8 cellular contexts compared by ENCODE assay signal in the genomic region with DNA sequence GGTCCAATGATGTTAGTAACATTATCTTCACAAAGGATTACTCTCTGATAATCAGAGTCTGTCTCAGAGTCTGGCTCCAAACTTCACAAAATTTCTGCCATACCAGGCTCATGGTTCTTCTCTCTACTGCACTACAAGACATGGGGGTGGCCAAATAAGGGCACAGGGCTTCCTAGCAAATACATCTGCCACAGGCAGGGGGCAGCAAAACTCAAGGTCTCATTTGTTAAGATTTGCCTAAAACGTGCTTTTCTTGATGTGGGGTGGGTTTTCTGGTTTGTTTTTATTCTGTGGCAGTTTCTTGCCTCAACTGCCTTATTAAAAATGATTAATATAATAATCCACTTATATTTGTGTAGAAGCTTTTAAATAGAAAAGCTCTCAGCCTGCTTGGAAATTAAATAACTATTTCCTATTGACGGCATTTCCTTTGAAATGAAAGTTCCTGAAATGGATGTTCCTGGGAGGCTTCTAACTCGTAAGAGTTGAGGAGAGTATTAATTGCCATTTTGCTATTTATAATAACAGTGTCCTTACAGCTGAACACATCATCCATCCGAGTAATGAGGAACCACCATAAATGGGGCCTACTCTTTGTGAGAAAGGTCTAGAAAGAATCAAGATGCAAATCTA. TPM values are rescaled to one million over a fixed set of nuclear protein-coding genes. Genes with fewer than 3 reads are reported as not detected.
DNase-seq lines count a peak whose midpoint lies in the region; ATAC-seq, FAIRE-seq and TF ChIP-seq lines count a peak whose summit lies in the region.

No MANE protein-coding gene starts in this region.

- H3K36me3 ChIP-seq in BJ (ENCODE audit: control insufficient read depth, insufficient read depth, low read length) (no peaks in the 10 kb centered on the region), KMS-11 (ENCODE audit: insufficient read depth) (no peaks in the 10 kb centered on the region), SJSA1 (no peaks in the 10 kb centered on the region)

- POLR2A ChIA-PET in BJ (lab: Charles Lee): no interaction called here

- H3K9ac ChIP-seq in KMS-11: no peak overlapping the region

- no peaks in the 10 kb centered on the region for H3K79me2 ChIP-seq in KMS-11 (ENCODE audit: insufficient read depth, low read depth)

- TF ChIP-seq CTCF in BJ (IDR thresholded peaks at IDR 0.05; ENCODE audit: insufficient read depth, low read depth, low read length) (peak; percentile 81), KMS-11 (conservative IDR thresholded peaks at IDR 0.05; ENCODE audit: low read depth, low read length) (peak; percentile 82)

- no peak overlapping the region for H3K27ac ChIP-seq in KMS-11
- H3K27ac ChIP-seq in SJSA1: no peak overlapping the region

- intact Hi-C loops in left ventricle myocardium superior (cut with micrococcal nuclease): no loop called here

- H3K27me3 ChIP-seq in BJ (ENCODE audit: control insufficient read depth, insufficient read depth, low read length) (no peaks in the 10 kb centered on the region), KMS-11 (ENCODE audit: insufficient read depth, low read depth) (no peaks in the 10 kb centered on the region), SJSA1 (replicated peaks) (no peaks in the 10 kb centered on the region)

- CTCF ChIA-PET in BJ (lab: Yijun Ruan, JAX): interaction anchor here (0.5 to 11.0 kb wide), 21 partner anchors 10 to 1015 kb away, joined by 3 to 170 read pairs (median 4); no protein-coding TSS in a partner anchor

- no peak overlapping the region for H3K4me3 ChIP-seq in BJ (ENCODE audit: low read depth, low read length)
- H3K4me3 ChIP-seq in KMS-11 (IDR thresholded peaks at IDR 0.05; ENCODE audit: insufficient read depth, low read depth, low read length): no peak overlapping the region
- no peak overlapping the region for H3K4me3 ChIP-seq in SJSA1

- peak; percentile 62 for FAIRE-seq in GM19239 (lab: Jason Lieb, UNC)

- ATAC-seq in left ventricle myocardium superior (peak; percentile 30), GM18861 (IDR thresholded peaks at IDR 0.05; ENCODE audit: unreplicated experiment) (no peak)

- no peaks in the 10 kb centered on the region for H3K9me3 ChIP-seq in SJSA1 (replicated peaks)

- H2AFZ ChIP-seq in KMS-11 (ENCODE audit: low read depth): no peak overlapping the region

- no peak for DNase-seq in BJ (ENCODE audit: low read depth)
- DNase-seq in GM19239 (ENCODE audit: insufficient read length, low spot score): peak; percentile 39
- DNase-seq in SJSA1 (ENCODE audit: low read depth in 1 of 2, low spot score in 2 of 2): peak; percentile 17 to 46
- DNase-seq in activated naive CD4-positive, alpha-beta T cell treated with Interleukin-2 at 50 U/mL for 16 hours: peak; percentile 55
- no peak for DNase-seq in left ventricle myocardium superior
- peak; percentile 12 for DNase-seq in smooth muscle cell of the brain vasculature (ENCODE audit: low read depth, low spot score)

- no peaks in the 10 kb centered on the region for H4K20me1 ChIP-seq in KMS-11 (ENCODE audit: insufficient read depth)

- H3K4me1 ChIP-seq in KMS-11 (ENCODE audit: low read depth, poor library complexity, severe bottlenecking) (no peaks in the 10 kb centered on the region), SJSA1 (replicated peaks) (peaks cover 2% of the 10 kb centered on the region; the same call in 1 of the 2 replicates)

- H3K4me2 ChIP-seq in KMS-11: no peak overlapping the region

RNA-seq across cellular contexts. Expression of a gene that starts 53.8 kb away (rescaled TPM):
- polyA plus RNA-seq in BJ (2011; rRNA removed): 0.15 and 0.25 TPM in 2 replicates
- 0.52 TPM in 1 of 2 replicates, not detected in the other for polyA minus RNA-seq in BJ (2011; rRNA and poly(A)+ RNA removed)
- total RNA-seq in SJSA1 (2014; rRNA removed; shearing (Covaris generic)): not detected in 2 replicates
- total RNA-seq in left ventricle myocardium superior: not detected

Comparison
In these comparisons a context has a peak if more than half of its experiments do, and no peak if none do; other contexts are left out.
1. DNase-seq: peak in GM19239 (single experiment), SJSA1 (2 of 2), activated naive CD4-positive, alpha-beta T cell treated with Interleukin-2 at 50 U/mL for 16 hours (single experiment) and smooth muscle cell of the brain vasculature (single experiment); none in BJ (single experiment) and left ventricle myocardium superior (single experiment).